Comparison of ENCODE assay signal across 23 cellular contexts in the genomic region with DNA sequence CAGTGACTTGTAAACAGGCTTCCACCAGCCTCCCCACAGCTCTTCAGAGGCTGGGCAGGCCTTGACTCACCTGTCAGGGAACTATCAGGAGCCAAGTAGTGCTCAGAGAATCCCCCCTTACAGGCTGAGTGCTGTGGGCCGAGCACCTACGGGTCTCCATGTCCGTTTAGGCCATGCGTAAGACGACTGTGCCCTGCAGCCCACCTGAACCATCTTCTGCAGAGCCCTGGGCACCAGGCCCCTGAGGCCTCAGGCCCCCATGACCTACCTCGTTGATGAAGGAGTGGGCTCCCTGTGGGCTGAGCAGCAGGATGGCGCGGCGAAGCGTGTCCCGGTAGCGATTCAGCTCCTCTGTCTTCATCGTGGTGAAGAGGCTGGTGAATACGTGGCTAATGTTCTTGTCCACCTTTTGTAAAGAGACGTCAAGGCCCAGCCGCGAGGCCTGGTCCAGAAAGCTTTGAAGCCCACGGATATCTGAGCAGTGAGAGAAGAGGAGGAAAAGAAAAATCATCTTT.
"Had no signal": no experiment of that assay in that cellular context is flagged by ENCODE, and none has a peak within 500 bp of the region (broad histone marks: within the 10 kb centered on the region; RNA-seq: fewer than 3 reads in every experiment).

No MANE protein-coding gene starts in this region.

- H3K27ac ChIP-seq: ascending aorta, VCaP had no signal

- H3K27me3 Mint-ChIP-seq: activated B cell treated with CpG ODN at 0.5 μM for 24 hours; activated CD4-positive, alpha-beta T cell treated with anti-CD3 and anti-CD28 coated beads, Interleukin-2, amount 10 ng/mL, durations not matched to agents 24 days and 14 days; activated CD8-positive, alpha-beta memory T cell treated with anti-CD3 and anti-CD28 coated beads, Interleukin-2, amount 10 ng/mL, durations not matched to agents 7 days and 5 days; activated CD8-positive, alpha-beta T cell treated with anti-CD3 and anti-CD28 coated beads for 36 hours; activated naive CD4-positive, alpha-beta T cell treated with anti-CD3 and anti-CD28 coated beads, Interleukin-2, amount 10 ng/mL, durations not matched to agents 7 days and 5 days; activated naive CD4-positive, alpha-beta T cell treated with anti-CD3 and anti-CD28 coated beads, Interleukin-2, amount 50 U/mL, for 24 hours; activated naive CD8-positive, alpha-beta T cell; activated naive CD8-positive, alpha-beta T cell treated with anti-CD3 and anti-CD28 coated beads, Interleukin-2, amount 10 ng/mL, durations not matched to agents 7 days and 5 days; activated naive CD8-positive, alpha-beta T cell treated with anti-CD3 and anti-CD28 coated beads, Interleukin-2, amount 50 U/mL, for 24 hours; activated T-cell treated with anti-CD3 and anti-CD28 coated beads, Interleukin-2, amount 50 U/mL, for 24 hours; brain had no signal

- H3K36me3 Mint-ChIP-seq: activated CD4-positive, alpha-beta memory T cell treated with anti-CD3 and anti-CD28 coated beads for 36 hours; activated CD8-positive, alpha-beta memory T cell treated with anti-CD3 and anti-CD28 coated beads, Interleukin-2, amount 10 ng/mL, durations not matched to agents 7 days and 5 days; activated naive CD4-positive, alpha-beta T cell treated with anti-CD3 and anti-CD28 coated beads, Interleukin-2, amount 10 ng/mL, durations not matched to agents 7 days and 5 days; activated naive CD4-positive, alpha-beta T cell treated with anti-CD3 and anti-CD28 coated beads, Interleukin-2, amount 50 U/mL, for 24 hours; activated naive CD8-positive, alpha-beta T cell; activated naive CD8-positive, alpha-beta T cell treated with anti-CD3 and anti-CD28 coated beads, Interleukin-2, amount 10 ng/mL, durations not matched to agents 7 days and 5 days; brain had no signal

- H3K9me3 ChIP-seq: ascending aorta had no signal

- DNase-seq: activated B cell treated with CpG ODN at 0.5 μM for 24 hours; activated CD4-positive, alpha-beta T cell treated with anti-CD3 and anti-CD28 coated beads for 4 hours; activated CD4-positive, alpha-beta T cell treated with anti-CD3 and anti-CD28 coated beads, Interleukin-2, amount 10 ng/mL, durations not matched to agents 24 days and 14 days; activated CD4-positive, CD25-positive, alpha-beta regulatory T cell treated with anti-CD3 and anti-CD28 coated beads, Interleukin-2, amount 50 U/mL, for 72 hours; activated effector memory CD4-positive, alpha-beta T cell treated with Interleukin-2 at 50 U/mL for 16 hours; activated gamma-delta T cell; central memory CD4-positive, alpha-beta T cell; T-helper 9 cell had no signal

- H3K4me3 ChIP-seq: ascending aorta had no signal

- H3K4me1 Mint-ChIP-seq: activated B cell treated with CpG ODN at 0.5 μM for 24 hours; activated CD4-positive, alpha-beta T cell treated with anti-CD3 and anti-CD28 coated beads, Interleukin-2, amount 10 ng/mL, durations not matched to agents 24 days and 14 days; activated CD8-positive, alpha-beta memory T cell treated with anti-CD3 and anti-CD28 coated beads, Interleukin-2, amount 10 ng/mL, durations not matched to agents 7 days and 5 days; activated naive CD4-positive, alpha-beta T cell treated with anti-CD3 and anti-CD28 coated beads, Interleukin-2, amount 10 ng/mL, durations not matched to agents 7 days and 5 days; activated naive CD4-positive, alpha-beta T cell treated with anti-CD3 and anti-CD28 coated beads, Interleukin-2, amount 50 U/mL, for 24 hours; activated naive CD8-positive, alpha-beta T cell treated with anti-CD3 and anti-CD28 coated beads, Interleukin-2, amount 10 ng/mL, durations not matched to agents 7 days and 5 days; activated naive CD8-positive, alpha-beta T cell treated with anti-CD3 and anti-CD28 coated beads, Interleukin-2, amount 50 U/mL, for 24 hours had no signal

- H3K9me3 Mint-ChIP-seq: activated B cell treated with CpG ODN at 0.5 μM for 24 hours; activated CD4-positive, alpha-beta memory T cell treated with anti-CD3 and anti-CD28 coated beads for 36 hours; activated CD4-positive, alpha-beta T cell treated with anti-CD3 and anti-CD28 coated beads, Interleukin-2, amount 10 ng/mL, durations not matched to agents 24 days and 14 days; activated CD8-positive, alpha-beta T cell treated with anti-CD3 and anti-CD28 coated beads for 36 hours; activated naive CD4-positive, alpha-beta T cell treated with anti-CD3 and anti-CD28 coated beads, Interleukin-2, amount 10 ng/mL, durations not matched to agents 7 days and 5 days; activated naive CD4-positive, alpha-beta T cell treated with anti-CD3 and anti-CD28 coated beads, Interleukin-2, amount 50 U/mL, for 24 hours; activated naive CD8-positive, alpha-beta T cell treated with anti-CD3 and anti-CD28 coated beads, Interleukin-2, amount 10 ng/mL, durations not matched to agents 7 days and 5 days; activated naive CD8-positive, alpha-beta T cell treated with anti-CD3 and anti-CD28 coated beads, Interleukin-2, amount 50 U/mL, for 24 hours; activated T-cell treated with anti-CD3 and anti-CD28 coated beads, Interleukin-2, amount 50 U/mL, for 24 hours; activated T-helper 2 cell treated with anti-CD3 and anti-CD28 coated beads, Interferon-gamma antibody, Interleukin-2, Interleukin-4, amounts not matched to agents 10 μg/mL and 5 μg/mL and 100 μg/mL, durations not matched to agents 14 hours and 24 hours and 36 hours; brain; T-helper 1 cell treated with Interleukin-12 subunit alpha and Interleukin-12 subunit beta and Interleukin-4 antibody, amounts not matched to agents 30 μg/mL and 1 μg/mL, for 36 hours; T-helper 2 cell treated with Interferon-gamma antibody and Interleukin-4, amounts not matched to agents 5 μg/mL and 100 μg/mL, for 36 hours had no signal

- H3K4me1 ChIP-seq: ascending aorta had no signal

- H3K36me3 ChIP-seq: ascending aorta had no signal

- H3K27me3 ChIP-seq: ascending aorta had no signal

- H3K4me3 Mint-ChIP-seq: activated B cell treated with CpG ODN at 0.5 μM for 24 hours; activated CD4-positive, alpha-beta memory T cell treated with anti-CD3 and anti-CD28 coated beads for 36 hours; activated CD4-positive, alpha-beta T cell treated with anti-CD3 and anti-CD28 coated beads, Interleukin-2, amount 10 ng/mL, durations not matched to agents 24 days and 14 days; activated CD8-positive, alpha-beta memory T cell treated with anti-CD3 and anti-CD28 coated beads, Interleukin-2, amount 10 ng/mL, durations not matched to agents 7 days and 5 days; activated CD8-positive, alpha-beta T cell treated with anti-CD3 and anti-CD28 coated beads for 36 hours; activated naive CD4-positive, alpha-beta T cell treated with anti-CD3 and anti-CD28 coated beads, Interleukin-2, amount 10 ng/mL, durations not matched to agents 7 days and 5 days; activated naive CD4-positive, alpha-beta T cell treated with anti-CD3 and anti-CD28 coated beads, Interleukin-2, amount 50 U/mL, for 24 hours; activated naive CD8-positive, alpha-beta T cell; activated naive CD8-positive, alpha-beta T cell treated with anti-CD3 and anti-CD28 coated beads, Interleukin-2, amount 10 ng/mL, durations not matched to agents 7 days and 5 days; activated naive CD8-positive, alpha-beta T cell treated with anti-CD3 and anti-CD28 coated beads, Interleukin-2, amount 50 U/mL, for 24 hours; activated T-cell treated with anti-CD3 and anti-CD28 coated beads, Interleukin-2, amount 50 U/mL, for 24 hours; brain; T-helper 1 cell treated with Interleukin-12 subunit alpha and Interleukin-12 subunit beta and Interleukin-4 antibody, amounts not matched to agents 30 μg/mL and 1 μg/mL, for 36 hours; T-helper 2 cell treated with Interferon-gamma antibody and Interleukin-4, amounts not matched to agents 5 μg/mL and 100 μg/mL, for 36 hours had no signal

- H3K27ac Mint-ChIP-seq: activated B cell treated with CpG ODN at 0.5 μM for 24 hours; activated CD4-positive, alpha-beta memory T cell treated with anti-CD3 and anti-CD28 coated beads for 36 hours; activated CD4-positive, alpha-beta T cell treated with anti-CD3 and anti-CD28 coated beads, Interleukin-2, amount 10 ng/mL, durations not matched to agents 24 days and 14 days; activated CD8-positive, alpha-beta memory T cell treated with anti-CD3 and anti-CD28 coated beads, Interleukin-2, amount 10 ng/mL, durations not matched to agents 7 days and 5 days; activated CD8-positive, alpha-beta T cell treated with anti-CD3 and anti-CD28 coated beads for 36 hours; activated naive CD4-positive, alpha-beta T cell treated with anti-CD3 and anti-CD28 coated beads, Interleukin-2, amount 10 ng/mL, durations not matched to agents 7 days and 5 days; activated naive CD4-positive, alpha-beta T cell treated with anti-CD3 and anti-CD28 coated beads, Interleukin-2, amount 50 U/mL, for 24 hours; activated naive CD8-positive, alpha-beta T cell; activated naive CD8-positive, alpha-beta T cell treated with anti-CD3 and anti-CD28 coated beads, Interleukin-2, amount 10 ng/mL, durations not matched to agents 7 days and 5 days; activated naive CD8-positive, alpha-beta T cell treated with anti-CD3 and anti-CD28 coated beads, Interleukin-2, amount 50 U/mL, for 24 hours; activated T-cell treated with anti-CD3 and anti-CD28 coated beads, Interleukin-2, amount 50 U/mL, for 24 hours; activated T-helper 2 cell treated with anti-CD3 and anti-CD28 coated beads, Interferon-gamma antibody, Interleukin-2, Interleukin-4, amounts not matched to agents 10 μg/mL and 5 μg/mL and 100 μg/mL, durations not matched to agents 14 hours and 24 hours and 36 hours; brain; T-helper 1 cell treated with Interleukin-12 subunit alpha and Interleukin-12 subunit beta and Interleukin-4 antibody, amounts not matched to agents 30 μg/mL and 1 μg/mL, for 36 hours; T-helper 2 cell treated with Interferon-gamma antibody and Interleukin-4, amounts not matched to agents 5 μg/mL and 100 μg/mL, for 36 hours had no signal
